Comparison of ENCODE assay signal across 8 cellular contexts in the genomic region with DNA sequence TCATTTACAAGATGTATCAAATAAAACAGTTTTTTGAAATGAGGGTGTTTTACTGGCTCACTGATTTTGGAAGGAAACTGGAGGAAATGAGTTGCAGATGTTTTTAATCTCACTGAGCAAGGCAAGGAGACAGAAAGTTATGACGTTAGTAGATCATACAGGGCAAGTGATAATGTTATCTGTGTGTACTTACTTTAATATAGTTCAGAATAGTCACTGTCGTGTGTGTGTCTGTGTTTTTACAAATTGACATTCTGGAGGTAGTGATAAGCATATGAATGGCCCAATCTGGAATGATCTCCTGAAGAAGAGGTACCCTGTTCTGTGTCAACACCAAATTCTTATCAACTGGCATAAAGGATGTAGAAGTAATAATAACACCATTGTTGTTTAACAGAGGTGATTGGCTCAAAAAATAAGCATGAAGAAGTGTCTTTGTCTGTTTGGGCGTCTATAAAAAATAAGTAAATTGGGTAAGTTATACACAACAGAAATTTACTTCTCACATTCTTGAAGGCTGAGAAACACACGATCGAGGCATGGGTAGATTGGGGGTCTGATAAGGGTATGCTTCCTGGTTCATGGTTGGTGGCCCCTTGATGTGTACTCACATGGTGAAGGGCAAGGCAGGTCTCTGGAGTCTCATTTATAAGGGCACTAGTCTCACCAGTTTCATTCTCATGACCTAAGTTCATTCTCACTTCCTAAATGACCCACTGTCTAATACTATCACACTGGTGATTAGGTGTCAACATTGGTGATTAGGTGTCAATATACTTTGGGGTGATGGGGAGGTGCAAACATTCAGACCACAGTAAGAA. TPM values are rescaled to one million over a fixed set of nuclear protein-coding genes. Genes with fewer than 3 reads are reported as not detected.
DNase-seq lines count a peak whose midpoint lies in the region; ATAC-seq and TF ChIP-seq lines count a peak whose summit lies in the region.

No MANE protein-coding gene starts in this region.

- ATAC-seq in GM18517 (IDR thresholded peaks at IDR 0.05; ENCODE audit: unreplicated experiment) (peak; percentile 83), HG02571 (IDR thresholded peaks at IDR 0.05; ENCODE audit: unreplicated experiment) (peak; percentile 81), naive B cell (ENCODE audit: low read depth in 2 of 2) (peak; percentile 74 to 78)

- peaks cover 7 to 16% of the 10 kb centered on the region in 2 donors for H3K36me3 Mint-ChIP-seq in naive B cell

- H3F3A ChIP-seq in SK-N-SH (replicated peaks; ENCODE audit: insufficient read depth), result peaks cover 5% of the 10 kb centered on the region

- peak; percentile 65 for DNase-seq in SK-N-SH
- peak; percentile 59 for DNase-seq in naive B cell
- no peak for DNase-seq in NCI-H1417 treated with DMSO at 0.1 percent for 48 hours (lab: John Stamatoyannopoulos, UW)
- no peak for DNase-seq in COLO668 (lab: John Stamatoyannopoulos, UW; ENCODE audit: unreplicated experiment)
- no peak for DNase-seq in HEK293T (ENCODE audit: extremely low spot score)
- DNase-seq in NCI-H1048 (lab: John Stamatoyannopoulos, UW), result no peak

- peak overlapping the region; percentile 93 to 98 (median 96) for H3K27ac Mint-ChIP-seq in naive B cell

- H3K4me1 Mint-ChIP-seq in naive B cell, result peaks cover 40 to 59% (median 43%) of the 10 kb centered on the region in 3 donors

- H3K4me2 ChIP-seq in SK-N-SH, result no peak overlapping the region

- CTCF ChIA-PET in SK-N-SH (lab: Yijun Ruan, JAX), result interaction anchor here (1.2 kb wide), 1 partner anchor 115 kb away, joined by 3 read pairs; no protein-coding TSS in a partner anchor
- CTCF ChIA-PET in HEK293T (lab: Yijun Ruan, JAX), result no interaction called here

- H3K4me1 ChIP-seq in SK-N-SH (ENCODE audit: control insufficient read depth in 1 of 2, insufficient read depth in 2 of 2, low read depth in 1 of 2, low read length in 1 of 2), result peaks cover 11 to 17% of the 10 kb centered on the region in 2 experiments; a peak in 3 of 4 replicates

- H3K4me3 ChIP-seq in SK-N-SH (ENCODE audit: low read depth in 2 of 2, low read length in 1 of 2), result no peak overlapping the region

- H3K9me2 ChIP-seq in SK-N-SH, result no peaks in the 10 kb centered on the region

- peaks cover 5% of the 10 kb centered on the region; the same call in 1 of the 2 replicates for H3K9me3 ChIP-seq in SK-N-SH

- H3K27me3 Mint-ChIP-seq in naive B cell, result no peaks in the 10 kb centered on the region

- peak overlapping the region in 1 of 2 experiments; percentile 95; a peak in 2 of 4 replicates for H3K27ac ChIP-seq in SK-N-SH (ENCODE audit: low read depth in 2 of 2, low read length in 1 of 2)

- no peak for TF ChIP-seq CTCF in SK-N-SH (IDR thresholded peaks at IDR 0.05)

- TF ChIP-seq RAD21 in SK-N-SH (IDR thresholded peaks at IDR 0.05; ENCODE audit: low read length), result 0 out of 2 replicates have a peak, but pooled peaks have one; percentile 25

- peaks cover 7 to 21% (median 17%) of the 10 kb centered on the region in 7 donors for H3K9me3 Mint-ChIP-seq in naive B cell

- peak overlapping the region; percentile 30 to 99 (median 64) for H3K4me3 Mint-ChIP-seq in naive B cell

- TF ChIP-seq EP300 in SK-N-SH (IDR thresholded peaks at IDR 0.05; ENCODE audit: borderline replicate concordance in 1 of 2, low read depth in 1 of 2, low read length in 1 of 2), result peak in 1 of 2 experiments; percentile 96; a peak in 2 of 4 replicates

- H4K20me1 ChIP-seq in SK-N-SH (ENCODE audit: insufficient read depth), result no peaks in the 10 kb centered on the region

- H3K9ac ChIP-seq in SK-N-SH, result no peak overlapping the region

- H3K27me3 ChIP-seq in SK-N-SH (ENCODE audit: insufficient read depth), result no peaks in the 10 kb centered on the region

- H2AFZ ChIP-seq in SK-N-SH (ENCODE audit: low read depth), result no peak overlapping the region; the same call in 1 of the 2 replicates

- POLR2A ChIA-PET in SK-N-SH (lab: Yijun Ruan, JAX) (no interaction called here), HEK293T (lab: Yijun Ruan, JAX) (no interaction called here)

- no peaks in the 10 kb centered on the region for H3K36me3 ChIP-seq in SK-N-SH (replicated peaks in 1 of 2; ENCODE audit: control insufficient read depth in 1 of 2, insufficient read depth in 2 of 2, low read length in 1 of 2)

- H3K79me2 ChIP-seq in SK-N-SH (ENCODE audit: insufficient read depth), result no peaks in the 10 kb centered on the region

- 14% methylated on average over 5 of the region's 5 CpGs for WGBS in SK-N-SH (ENCODE audit: low lambda C conversion rate)

TF ChIP-seq in SK-N-SH, 30 proteins besides CTCF, POLR2A, EP300 and RAD21 (continues in another document):
- TF ChIP-seq, protein P1, sequence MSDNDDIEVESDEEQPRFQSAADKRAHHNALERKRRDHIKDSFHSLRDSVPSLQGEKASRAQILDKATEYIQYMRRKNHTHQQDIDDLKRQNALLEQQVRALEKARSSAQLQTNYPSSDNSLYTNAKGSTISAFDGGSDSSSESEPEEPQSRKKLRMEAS (IDR thresholded peaks at IDR 0.05; ENCODE audit: low read depth), result no peak
- 0 out of 2 replicates have a peak, but pooled peaks have one; percentile 20 for TF ChIP-seq POLR2AphosphoS5 (IDR thresholded peaks at IDR 0.05; ENCODE audit: low read depth, low read length)
- TF ChIP-seq, protein P2, sequence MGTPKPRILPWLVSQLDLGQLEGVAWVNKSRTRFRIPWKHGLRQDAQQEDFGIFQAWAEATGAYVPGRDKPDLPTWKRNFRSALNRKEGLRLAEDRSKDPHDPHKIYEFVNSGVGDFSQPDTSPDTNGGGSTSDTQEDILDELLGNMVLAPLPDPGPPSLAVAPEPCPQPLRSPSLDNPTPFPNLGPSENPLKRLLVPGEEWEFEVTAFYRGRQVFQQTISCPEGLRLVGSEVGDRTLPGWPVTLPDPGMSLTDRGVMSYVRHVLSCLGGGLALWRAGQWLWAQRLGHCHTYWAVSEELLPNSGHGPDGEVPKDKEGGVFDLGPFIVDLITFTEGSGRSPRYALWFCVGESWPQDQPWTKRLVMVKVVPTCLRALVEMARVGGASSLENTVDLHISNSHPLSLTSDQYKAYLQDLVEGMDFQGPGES (IDR thresholded peaks at IDR 0.05; ENCODE audit: low read depth, low read length), result no peak
- peak; percentile 36; the same call in 1 of the 2 replicates for TF ChIP-seq MXI1 (IDR thresholded peaks at IDR 0.05; ENCODE audit: low read depth, low read length)

TF ChIP-seq in HEK293T, 16 proteins besides CTCF, POLR2A, EP300 and RAD21:
- TF ChIP-seq CTBP1 (IDR thresholded peaks at IDR 0.05; ENCODE audit: borderline replicate concordance) (no peak), HDGF (IDR thresholded peaks at IDR 0.05; ENCODE audit: borderline replicate concordance) (no peak), FOXK2 (IDR thresholded peaks at IDR 0.05) (no peak), TARDBP (IDR thresholded peaks at IDR 0.05) (no peak), SP1 (IDR thresholded peaks at IDR 0.05) (no peak), L3MBTL2 (conservative IDR thresholded peaks at IDR 0.05) (no peak), SUZ12 (IDR thresholded peaks at IDR 0.05) (no peak), NFRKB (IDR thresholded peaks at IDR 0.05) (no peak), FOXM1 (IDR thresholded peaks at IDR 0.05; ENCODE audit: borderline replicate concordance) (no peak), ELF4 (IDR thresholded peaks at IDR 0.05) (no peak), LEF1 (IDR thresholded peaks at IDR 0.05; ENCODE audit: borderline replicate concordance) (no peak)

RNA-seq across cellular contexts. Expression of a gene that starts 2.1 kb away (rescaled TPM):
- 0.02 TPM in 1 of 2 replicates, not detected in the other for polyA plus RNA-seq in SK-N-SH (2012; rRNA removed)
- polyA plus RNA-seq in SK-N-SH (2012; cell fraction: cytosol; rRNA removed), result 0.01 TPM in 1 of 2 replicates, not detected in the other
- 0.01 TPM in 1 of 2 replicates, not detected in the other for polyA plus RNA-seq in SK-N-SH (2012; cell fraction: nucleus; rRNA removed)
- 10 to 100 TPM; 13.3 to 38.9 (median 22.8) TPM for polyA plus RNA-seq in naive B cell (ENCODE audit: low read depth in 6 of 6)

RNA-seq across cellular contexts. Expression of a gene that starts 25.1 kb away (rescaled TPM):
- not detected in 2 replicates for polyA plus RNA-seq in SK-N-SH (2012; rRNA removed)
- polyA plus RNA-seq in SK-N-SH (2012; cell fraction: cytosol; rRNA removed), result not detected in 2 replicates
- not detected in 2 replicates for polyA plus RNA-seq in SK-N-SH (2012; cell fraction: nucleus; rRNA removed)
- polyA plus RNA-seq in naive B cell (ENCODE audit: low read depth in 6 of 6), result under 1 TPM in 1 of 6 donors, not detected in 5; 0.15 TPM

Comparison
In these comparisons a context has a peak if more than half of its experiments do, and no peak if none do; other contexts are left out.
1. DNase-seq: peak in SK-N-SH (single experiment) and naive B cell (single experiment); none in NCI-H1417 treated with DMSO at 0.1 percent for 48 hours (single experiment), COLO668 (single experiment), HEK293T (single experiment) and NCI-H1048 (single experiment).
2. RNA of a gene that starts 2.1 kb away (polyA plus RNA-seq): 13.3 to 38.9 TPM in naive B cell; 0.01 to 0.02 TPM in SK-N-SH; every median in the first group is over 10 times any median in the second.
3. Peak in every context shown above with its lines, with median percentiles within 50 percentile points of each other: ATAC-seq.